ENCODE assay signal across 1 cellular context in genomic region chr16:66856801-66857200, GRCh38.
TF ChIP-seq lines count a peak whose summit lies in the region.

No MANE protein-coding gene starts in this region.

TF ChIP-seq in K562, 482 proteins besides CTCF, POLR2A, EP300 and RAD21:
- TF ChIP-seq RBM15 (IDR thresholded peaks at IDR 0.05; ENCODE audit: insufficient read depth, low read length) (no peak), NFIX (CRISPR knock-in tag; IDR thresholded peaks at IDR 0.05; ENCODE audit: low read depth) (no peak), RBM34 (IDR thresholded peaks at IDR 0.05; ENCODE audit: borderline replicate concordance, insufficient read depth, low read length) (no peak), ZNF431 (CRISPR knock-in tag; IDR thresholded peaks at IDR 0.05) (no peak), SREBF1 (IDR thresholded peaks at IDR 0.05; ENCODE audit: borderline replicate concordance, low read depth, low read length) (no peak), STAG1 (CRISPR knock-in tag; IDR thresholded peaks at IDR 0.05; ENCODE audit: borderline replicate concordance) (no peak), MAZ (CRISPR knock-in tag; conservative IDR thresholded peaks at IDR 0.05 in 1 of 2, IDR thresholded peaks at IDR 0.05 in 1 of 2) (no peak)
